ENCODE assay signal across 8 cellular contexts in genomic region chrX:107118322-107119147, GRCh38. TPM values are rescaled to one million over a fixed set of nuclear protein-coding genes. Genes with fewer than 3 reads are reported as not detected.
DNase-seq lines count a peak whose midpoint lies in the region; ATAC-seq and TF ChIP-seq lines count a peak whose summit lies in the region.

TSS of gene RBM41 (minus strand) at chrX:107118822. CDS start at chrX:107118773, 49 bp downstream.

- peak within 1 kb of the TSS; percentile 96 for H3K4me3 ChIP-seq in OCI-LY1 (ENCODE audit: low read depth, low read length, poor library complexity, severe bottlenecking)

- H3K4me3 Mint-ChIP-seq in mesothelial cell of epicardium: peak within 1 kb of the TSS; percentile 97

- TF ChIP-seq CTCF in OCI-LY1 (IDR thresholded peaks at IDR 0.05; ENCODE audit: low read length) (no peak), mesothelial cell of epicardium (IDR thresholded peaks at IDR 0.05; ENCODE audit: unreplicated experiment) (no peak)

- H3K79me2 ChIP-seq in OCI-LY1 (ENCODE audit: insufficient read depth, low read length): peaks cover 5% of the 10 kb centered on the region; the same call in 1 of the 2 replicates

- no peaks in the 10 kb centered on the region for H3K9me2 ChIP-seq in OCI-LY1 (ENCODE audit: low read depth, low read length)

- H3F3A ChIP-seq in OCI-LY1 (ENCODE audit: insufficient read depth, low read length): no peaks in the 10 kb centered on the region

- H2AFZ ChIP-seq in OCI-LY1 (ENCODE audit: low read length): peak within 1 kb of the TSS; percentile 96

- peaks cover 14% of the 10 kb centered on the region for H3K4me1 ChIP-seq in OCI-LY1 (ENCODE audit: insufficient read depth, low read length, severe bottlenecking)

- H4K20me1 ChIP-seq in OCI-LY1 (ENCODE audit: insufficient read depth, low read length): no peaks in the 10 kb centered on the region

- H3K9ac ChIP-seq in OCI-LY1 (ENCODE audit: low read length): peak within 1 kb of the TSS; percentile 88

- peak within 1 kb of the TSS; percentile 99 for H3K27ac Mint-ChIP-seq in mesothelial cell of epicardium

- no peaks in the 10 kb centered on the region for H3K9me3 ChIP-seq in OCI-LY1 (ENCODE audit: low read length)

- H3K9me3 Mint-ChIP-seq in mesothelial cell of epicardium: peaks cover 17% of the 10 kb centered on the region

- ATAC-seq in GM21423 (IDR thresholded peaks at IDR 0.05; ENCODE audit: unreplicated experiment): peak; percentile 100

- peak within 1 kb of the TSS; percentile 77 for H3K4me2 ChIP-seq in OCI-LY1 (ENCODE audit: low read length)

- H3K36me3 ChIP-seq in OCI-LY1 (ENCODE audit: insufficient read depth, low read length): peaks cover 30% of the 10 kb centered on the region

- H3K27me3 ChIP-seq in OCI-LY1 (ENCODE audit: insufficient read depth, low read length): no peaks in the 10 kb centered on the region

- peaks cover 15% of the 10 kb centered on the region for H3K36me3 Mint-ChIP-seq in mesothelial cell of epicardium

- DNase-seq in COR-L47 (lab: John Stamatoyannopoulos, UW) (peak; percentile 63), HUDEP-2 (lab: John Stamatoyannopoulos, UW; ENCODE audit: unreplicated experiment in 76 of 76) (peak in 69 of 76 experiments; percentile 0 to 64 (median 36)), epidermal melanocyte (ENCODE audit: insufficient read length, low spot score) (peak; percentile 19), mesothelial cell of epicardium (ENCODE audit: low spot score in 2 of 2, unreplicated experiment in 2 of 2) (peak in 1 of 2 experiments; percentile 62)
- DNase-seq in activated CD8-positive, alpha-beta memory T cell treated with anti-CD3 and anti-CD28 coated beads, Interleukin-2, amount 50 U/mL, for 4 hours: peak; percentile 65
- peak; percentile 40 to 48 for DNase-seq in stimulated activated CD8-positive, alpha-beta memory T cell treated with anti-CD3 and anti-CD28 coated beads, Interleukin-15, amount 100 ng/mL, for 48 hours (ENCODE audit: low read depth in 2 of 2)

- peak within 1 kb of the TSS; percentile 32 for H3K27ac ChIP-seq in OCI-LY1 (ENCODE audit: low read depth, low read length, poor library complexity, severe bottlenecking)

- H3K27me3 Mint-ChIP-seq in mesothelial cell of epicardium (ENCODE audit: low read depth): no peaks in the 10 kb centered on the region

- H3K4me1 Mint-ChIP-seq in mesothelial cell of epicardium: peaks cover 11% of the 10 kb centered on the region

RNA-seq across cellular contexts. Expression of gene RBM41, which starts in this region (rescaled TPM):
- 21.8 to 24.2 TPM (median 22.5 TPM) in 3 replicates for total RNA-seq in mesothelial cell of epicardium
